Comparison of ENCODE assay signal across 2 cellular contexts in the genomic region with DNA sequence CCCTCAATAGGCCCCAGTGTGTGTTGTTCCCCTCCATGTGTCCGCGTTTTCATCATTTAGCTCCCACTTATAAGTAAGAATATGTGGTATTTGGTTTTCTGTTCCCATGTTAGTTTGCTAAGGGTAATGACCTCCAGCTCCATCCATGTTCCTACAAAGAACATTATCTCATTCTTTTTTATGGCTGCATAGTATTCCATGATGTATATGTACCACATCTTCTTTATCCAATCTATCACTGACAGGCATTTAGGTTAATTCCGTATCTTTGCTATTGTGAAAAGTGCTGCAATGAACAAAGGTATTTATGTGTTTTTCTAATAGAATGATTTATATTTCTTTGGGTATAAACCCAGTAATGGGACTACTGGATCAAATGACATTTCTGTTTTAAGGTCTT.
TF ChIP-seq lines count a peak whose summit lies in the region.

No MANE protein-coding gene starts in this region.

TF ChIP-seq in SK-N-SH, 30 proteins besides CTCF, POLR2A, EP300 and RAD21 (continued from another document):
- no peak for TF ChIP-seq GABPA (IDR thresholded peaks at IDR 0.05; ENCODE audit: low read depth)
- TF ChIP-seq, protein P1, sequence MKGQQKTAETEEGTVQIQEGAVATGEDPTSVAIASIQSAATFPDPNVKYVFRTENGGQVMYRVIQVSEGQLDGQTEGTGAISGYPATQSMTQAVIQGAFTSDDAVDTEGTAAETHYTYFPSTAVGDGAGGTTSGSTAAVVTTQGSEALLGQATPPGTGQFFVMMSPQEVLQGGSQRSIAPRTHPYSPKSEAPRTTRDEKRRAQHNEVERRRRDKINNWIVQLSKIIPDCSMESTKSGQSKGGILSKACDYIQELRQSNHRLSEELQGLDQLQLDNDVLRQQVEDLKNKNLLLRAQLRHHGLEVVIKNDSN (IDR thresholded peaks at IDR 0.05; ENCODE audit: borderline replicate concordance, low read depth): no peak
- TF ChIP-seq RCOR1 (IDR thresholded peaks at IDR 0.05; ENCODE audit: low read length): no peak
- TF ChIP-seq MEF2A (IDR thresholded peaks at IDR 0.05; ENCODE audit: borderline replicate concordance, low read depth): no peak
- no peak for TF ChIP-seq YY1 (IDR thresholded peaks at IDR 0.05; ENCODE audit: low read depth)
- TF ChIP-seq CHD2 (IDR thresholded peaks at IDR 0.05; ENCODE audit: low read length, partially characterized antibody): no peak
- TF ChIP-seq, protein P2, sequence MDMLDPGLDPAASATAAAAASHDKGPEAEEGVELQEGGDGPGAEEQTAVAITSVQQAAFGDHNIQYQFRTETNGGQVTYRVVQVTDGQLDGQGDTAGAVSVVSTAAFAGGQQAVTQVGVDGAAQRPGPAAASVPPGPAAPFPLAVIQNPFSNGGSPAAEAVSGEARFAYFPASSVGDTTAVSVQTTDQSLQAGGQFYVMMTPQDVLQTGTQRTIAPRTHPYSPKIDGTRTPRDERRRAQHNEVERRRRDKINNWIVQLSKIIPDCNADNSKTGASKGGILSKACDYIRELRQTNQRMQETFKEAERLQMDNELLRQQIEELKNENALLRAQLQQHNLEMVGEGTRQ (IDR thresholded peaks at IDR 0.05; ENCODE audit: borderline replicate concordance, low read depth, low read length): no peak
- TF ChIP-seq, protein P3, sequence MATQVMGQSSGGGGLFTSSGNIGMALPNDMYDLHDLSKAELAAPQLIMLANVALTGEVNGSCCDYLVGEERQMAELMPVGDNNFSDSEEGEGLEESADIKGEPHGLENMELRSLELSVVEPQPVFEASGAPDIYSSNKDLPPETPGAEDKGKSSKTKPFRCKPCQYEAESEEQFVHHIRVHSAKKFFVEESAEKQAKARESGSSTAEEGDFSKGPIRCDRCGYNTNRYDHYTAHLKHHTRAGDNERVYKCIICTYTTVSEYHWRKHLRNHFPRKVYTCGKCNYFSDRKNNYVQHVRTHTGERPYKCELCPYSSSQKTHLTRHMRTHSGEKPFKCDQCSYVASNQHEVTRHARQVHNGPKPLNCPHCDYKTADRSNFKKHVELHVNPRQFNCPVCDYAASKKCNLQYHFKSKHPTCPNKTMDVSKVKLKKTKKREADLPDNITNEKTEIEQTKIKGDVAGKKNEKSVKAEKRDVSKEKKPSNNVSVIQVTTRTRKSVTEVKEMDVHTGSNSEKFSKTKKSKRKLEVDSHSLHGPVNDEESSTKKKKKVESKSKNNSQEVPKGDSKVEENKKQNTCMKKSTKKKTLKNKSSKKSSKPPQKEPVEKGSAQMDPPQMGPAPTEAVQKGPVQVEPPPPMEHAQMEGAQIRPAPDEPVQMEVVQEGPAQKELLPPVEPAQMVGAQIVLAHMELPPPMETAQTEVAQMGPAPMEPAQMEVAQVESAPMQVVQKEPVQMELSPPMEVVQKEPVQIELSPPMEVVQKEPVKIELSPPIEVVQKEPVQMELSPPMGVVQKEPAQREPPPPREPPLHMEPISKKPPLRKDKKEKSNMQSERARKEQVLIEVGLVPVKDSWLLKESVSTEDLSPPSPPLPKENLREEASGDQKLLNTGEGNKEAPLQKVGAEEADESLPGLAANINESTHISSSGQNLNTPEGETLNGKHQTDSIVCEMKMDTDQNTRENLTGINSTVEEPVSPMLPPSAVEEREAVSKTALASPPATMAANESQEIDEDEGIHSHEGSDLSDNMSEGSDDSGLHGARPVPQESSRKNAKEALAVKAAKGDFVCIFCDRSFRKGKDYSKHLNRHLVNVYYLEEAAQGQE (IDR thresholded peaks at IDR 0.05; ENCODE audit: low read depth, low read length): no peak
- TF ChIP-seq TCF12 (IDR thresholded peaks at IDR 0.05): no peak
- no peak for TF ChIP-seq FOXM1 (IDR thresholded peaks at IDR 0.05; ENCODE audit: low read depth)
- TF ChIP-seq SMC3 (IDR thresholded peaks at IDR 0.05; ENCODE audit: low read depth, low read length): no peak
- no peak for TF ChIP-seq SIN3A (IDR thresholded peaks at IDR 0.05; ENCODE audit: borderline replicate concordance, low read depth, low read length)
- no peak for TF ChIP-seq NFIC (IDR thresholded peaks at IDR 0.05; ENCODE audit: borderline replicate concordance)
- TF ChIP-seq FOXJ3 (CRISPR knock-in tag; IDR thresholded peaks at IDR 0.05): no peak
- no peak for TF ChIP-seq POLR2AphosphoS5 (IDR thresholded peaks at IDR 0.05; ENCODE audit: low read depth, low read length)
- no peak for TF ChIP-seq JUND (IDR thresholded peaks at IDR 0.05)

TF ChIP-seq in K562, 482 proteins besides CTCF, POLR2A, EP300 and RAD21 (continued from another document):
- TF ChIP-seq NFIX (CRISPR knock-in tag; IDR thresholded peaks at IDR 0.05; ENCODE audit: low read depth) (no peak), RHOXF2B (CRISPR knock-in tag; conservative IDR thresholded peaks at IDR 0.05) (no peak), NR3C1 (CRISPR knock-in tag; IDR thresholded peaks at IDR 0.05) (no peak), NR1H2 (CRISPR knock-in tag; IDR thresholded peaks at IDR 0.05) (no peak), PURB (CRISPR knock-in tag; IDR thresholded peaks at IDR 0.05; ENCODE audit: low read depth) (no peak), ZNF146 (CRISPR knock-in tag; IDR thresholded peaks at IDR 0.05; ENCODE audit: unreplicated experiment) (peak; percentile 72), XRCC5 (IDR thresholded peaks at IDR 0.05; ENCODE audit: low read depth, low read length) (no peak), SRSF3 (IDR thresholded peaks at IDR 0.05; ENCODE audit: insufficient read depth, low read length) (no peak), IRF9 (tag; IDR thresholded peaks at IDR 0.05) (no peak), RBM25 (IDR thresholded peaks at IDR 0.05; ENCODE audit: low read depth, low read length, severe bottlenecking) (peak; percentile 39)
- TF ChIP-seq, protein P4, sequence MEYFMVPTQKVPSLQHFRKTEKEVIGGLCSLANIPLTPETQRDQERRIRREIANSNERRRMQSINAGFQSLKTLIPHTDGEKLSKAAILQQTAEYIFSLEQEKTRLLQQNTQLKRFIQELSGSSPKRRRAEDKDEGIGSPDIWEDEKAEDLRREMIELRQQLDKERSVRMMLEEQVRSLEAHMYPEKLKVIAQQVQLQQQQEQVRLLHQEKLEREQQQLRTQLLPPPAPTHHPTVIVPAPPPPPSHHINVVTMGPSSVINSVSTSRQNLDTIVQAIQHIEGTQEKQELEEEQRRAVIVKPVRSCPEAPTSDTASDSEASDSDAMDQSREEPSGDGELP (CRISPR knock-in tag; IDR thresholded peaks at IDR 0.05; ENCODE audit: borderline replicate concordance): no peak
- TF ChIP-seq, protein P5, sequence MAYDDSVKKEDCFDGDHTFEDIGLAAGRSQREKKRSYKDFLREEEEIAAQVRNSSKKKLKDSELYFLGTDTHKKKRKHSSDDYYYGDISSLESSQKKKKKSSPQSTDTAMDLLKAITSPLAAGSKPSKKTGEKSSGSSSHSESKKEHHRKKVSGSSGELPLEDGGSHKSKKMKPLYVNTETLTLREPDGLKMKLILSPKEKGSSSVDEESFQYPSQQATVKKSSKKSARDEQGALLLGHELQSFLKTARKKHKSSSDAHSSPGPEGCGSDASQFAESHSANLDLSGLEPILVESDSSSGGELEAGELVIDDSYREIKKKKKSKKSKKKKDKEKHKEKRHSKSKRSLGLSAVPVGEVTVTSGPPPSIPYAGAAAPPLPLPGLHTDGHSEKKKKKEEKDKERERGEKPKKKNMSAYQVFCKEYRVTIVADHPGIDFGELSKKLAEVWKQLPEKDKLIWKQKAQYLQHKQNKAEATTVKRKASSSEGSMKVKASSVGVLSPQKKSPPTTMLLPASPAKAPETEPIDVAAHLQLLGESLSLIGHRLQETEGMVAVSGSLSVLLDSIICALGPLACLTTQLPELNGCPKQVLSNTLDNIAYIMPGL (CRISPR knock-in tag; IDR thresholded peaks at IDR 0.05): no peak
- TF ChIP-seq, protein P6, sequence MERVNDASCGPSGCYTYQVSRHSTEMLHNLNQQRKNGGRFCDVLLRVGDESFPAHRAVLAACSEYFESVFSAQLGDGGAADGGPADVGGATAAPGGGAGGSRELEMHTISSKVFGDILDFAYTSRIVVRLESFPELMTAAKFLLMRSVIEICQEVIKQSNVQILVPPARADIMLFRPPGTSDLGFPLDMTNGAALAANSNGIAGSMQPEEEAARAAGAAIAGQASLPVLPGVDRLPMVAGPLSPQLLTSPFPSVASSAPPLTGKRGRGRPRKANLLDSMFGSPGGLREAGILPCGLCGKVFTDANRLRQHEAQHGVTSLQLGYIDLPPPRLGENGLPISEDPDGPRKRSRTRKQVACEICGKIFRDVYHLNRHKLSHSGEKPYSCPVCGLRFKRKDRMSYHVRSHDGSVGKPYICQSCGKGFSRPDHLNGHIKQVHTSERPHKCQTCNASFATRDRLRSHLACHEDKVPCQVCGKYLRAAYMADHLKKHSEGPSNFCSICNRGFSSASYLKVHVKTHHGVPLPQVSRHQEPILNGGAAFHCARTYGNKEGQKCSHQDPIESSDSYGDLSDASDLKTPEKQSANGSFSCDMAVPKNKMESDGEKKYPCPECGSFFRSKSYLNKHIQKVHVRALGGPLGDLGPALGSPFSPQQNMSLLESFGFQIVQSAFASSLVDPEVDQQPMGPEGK (CRISPR knock-in tag; IDR thresholded peaks at IDR 0.05; ENCODE audit: borderline replicate concordance): no peak
- TF ChIP-seq, protein P7, sequence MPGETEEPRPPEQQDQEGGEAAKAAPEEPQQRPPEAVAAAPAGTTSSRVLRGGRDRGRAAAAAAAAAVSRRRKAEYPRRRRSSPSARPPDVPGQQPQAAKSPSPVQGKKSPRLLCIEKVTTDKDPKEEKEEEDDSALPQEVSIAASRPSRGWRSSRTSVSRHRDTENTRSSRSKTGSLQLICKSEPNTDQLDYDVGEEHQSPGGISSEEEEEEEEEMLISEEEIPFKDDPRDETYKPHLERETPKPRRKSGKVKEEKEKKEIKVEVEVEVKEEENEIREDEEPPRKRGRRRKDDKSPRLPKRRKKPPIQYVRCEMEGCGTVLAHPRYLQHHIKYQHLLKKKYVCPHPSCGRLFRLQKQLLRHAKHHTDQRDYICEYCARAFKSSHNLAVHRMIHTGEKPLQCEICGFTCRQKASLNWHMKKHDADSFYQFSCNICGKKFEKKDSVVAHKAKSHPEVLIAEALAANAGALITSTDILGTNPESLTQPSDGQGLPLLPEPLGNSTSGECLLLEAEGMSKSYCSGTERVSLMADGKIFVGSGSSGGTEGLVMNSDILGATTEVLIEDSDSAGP (CRISPR knock-in tag; IDR thresholded peaks at IDR 0.05): no peak
- TF ChIP-seq, protein P8, sequence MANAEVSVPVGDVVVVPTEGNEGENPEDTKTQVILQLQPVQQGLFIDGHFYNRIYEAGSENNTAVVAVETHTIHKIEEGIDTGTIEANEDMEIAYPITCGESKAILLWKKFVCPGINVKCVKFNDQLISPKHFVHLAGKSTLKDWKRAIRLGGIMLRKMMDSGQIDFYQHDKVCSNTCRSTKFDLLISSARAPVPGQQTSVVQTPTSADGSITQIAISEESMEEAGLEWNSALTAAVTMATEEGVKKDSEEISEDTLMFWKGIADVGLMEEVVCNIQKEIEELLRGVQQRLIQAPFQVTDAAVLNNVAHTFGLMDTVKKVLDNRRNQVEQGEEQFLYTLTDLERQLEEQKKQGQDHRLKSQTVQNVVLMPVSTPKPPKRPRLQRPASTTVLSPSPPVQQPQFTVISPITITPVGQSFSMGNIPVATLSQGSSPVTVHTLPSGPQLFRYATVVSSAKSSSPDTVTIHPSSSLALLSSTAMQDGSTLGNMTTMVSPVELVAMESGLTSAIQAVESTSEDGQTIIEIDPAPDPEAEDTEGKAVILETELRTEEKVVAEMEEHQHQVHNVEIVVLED (CRISPR knock-in tag; IDR thresholded peaks at IDR 0.05): no peak
